In the genomic region with DNA sequence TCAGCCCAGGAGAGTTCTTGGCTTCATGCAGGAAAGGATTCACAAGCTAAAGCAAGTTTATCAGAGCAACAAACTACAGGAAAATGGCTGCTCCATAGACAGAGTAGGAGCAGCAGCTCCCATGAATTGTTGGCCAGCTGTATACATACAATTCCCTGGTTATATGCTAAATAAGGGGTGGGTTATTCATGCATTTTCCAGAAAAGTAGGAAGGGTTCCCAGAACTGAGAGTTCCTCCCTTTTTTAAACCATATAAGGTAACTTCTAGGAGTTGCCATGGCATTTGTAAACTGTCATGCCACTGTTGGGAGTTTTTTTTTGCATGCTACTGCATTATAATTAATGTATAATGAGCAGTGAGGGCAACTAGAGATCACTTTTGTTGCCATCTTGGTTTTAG, we compare ENCODE assay signal across 1 cellular context.
A peak's percentile ranks its signal among the peaks of the same experiment; 100 is the strongest.
TF ChIP-seq lines count a peak whose summit lies in the region.

No MANE protein-coding gene starts in this region.

TF ChIP-seq in K562, 482 proteins besides CTCF, POLR2A, EP300 and RAD21 (continues in another document):
- TF ChIP-seq, protein P1, sequence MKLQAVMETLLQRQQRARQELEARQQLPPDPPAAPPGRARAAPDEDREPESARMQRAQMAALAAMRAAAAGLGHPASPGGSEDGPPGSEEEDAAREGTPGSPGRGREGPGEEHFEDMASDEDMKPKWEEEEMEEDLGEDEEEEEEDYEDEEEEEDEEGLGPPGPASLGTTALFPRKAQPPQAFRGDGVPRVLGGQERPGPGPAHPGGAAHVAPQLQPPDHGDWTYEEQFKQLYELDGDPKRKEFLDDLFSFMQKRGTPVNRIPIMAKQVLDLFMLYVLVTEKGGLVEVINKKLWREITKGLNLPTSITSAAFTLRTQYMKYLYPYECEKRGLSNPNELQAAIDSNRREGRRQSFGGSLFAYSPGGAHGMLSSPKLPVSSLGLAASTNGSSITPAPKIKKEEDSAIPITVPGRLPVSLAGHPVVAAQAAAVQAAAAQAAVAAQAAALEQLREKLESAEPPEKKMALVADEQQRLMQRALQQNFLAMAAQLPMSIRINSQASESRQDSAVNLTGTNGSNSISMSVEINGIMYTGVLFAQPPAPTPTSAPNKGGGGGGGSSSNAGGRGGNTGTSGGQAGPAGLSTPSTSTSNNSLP (IDR thresholded peaks at IDR 0.05; ENCODE audit: borderline replicate concordance, low read depth, low read length), result peak; percentile 44; the same call in 1 of the 2 replicates
- TF ChIP-seq ZNF436 (CRISPR knock-in tag; IDR thresholded peaks at IDR 0.05) (no peak), MEIS2 (IDR thresholded peaks at IDR 0.05; ENCODE audit: partially characterized antibody) (peak; percentile 43), U2AF2 (optimal IDR thresholded peaks at IDR 0.05; ENCODE audit: low read depth, low read length) (no peak), FOSL1 (tag; conservative IDR thresholded peaks at IDR 0.05) (peak; percentile 14; the same call in 1 of the 2 replicates), ELF2 (CRISPR knock-in tag; IDR thresholded peaks at IDR 0.05) (0 out of 2 replicates have a peak, but pooled peaks have one; percentile 17), ZNF589 (CRISPR knock-in tag; IDR thresholded peaks at IDR 0.05; ENCODE audit: low read depth) (peak; percentile 51; the same call in 1 of the 2 replicates), BRD4 (IDR thresholded peaks at IDR 0.05) (no peak), TCF7L2 (IDR thresholded peaks at IDR 0.05; ENCODE audit: low read depth, low read length) (no peak), HIVEP1 (CRISPR knock-in tag; IDR thresholded peaks at IDR 0.05) (no peak), YY1 (IDR thresholded peaks at IDR 0.05; ENCODE audit: borderline replicate concordance in 1 of 3, control insufficient read depth in 1 of 3, extremely low read depth in 1 of 3, insufficient read depth in 3 of 3, insufficient read length in 1 of 3, insufficient replicate concordance in 2 of 3, low read depth in 1 of 3, low read length in 2 of 3) (peak in 1 of 3 experiments; percentile 21), ZNF384 (IDR thresholded peaks at IDR 0.05; ENCODE audit: low read depth, low read length) (peak; percentile 68), ZNF766 (CRISPR knock-in tag; conservative IDR thresholded peaks at IDR 0.05) (peak; percentile 29; the same call in 1 of the 2 replicates), ZKSCAN8 (CRISPR knock-in tag; IDR thresholded peaks at IDR 0.05) (peak; percentile 98), KLF16 (IDR thresholded peaks at IDR 0.05) (peak; percentile 36; the same call in 1 of the 2 replicates), GABPA (tag; conservative IDR thresholded peaks at IDR 0.05; ENCODE audit: low read depth) (0 out of 2 replicates have a peak, but pooled peaks have one; percentile 16), RFX1 (IDR thresholded peaks at IDR 0.05) (peak; percentile 86), FOXJ2 (tag; IDR thresholded peaks at IDR 0.05) (peak; percentile 67; the same call in 1 of the 2 replicates), MXI1 (IDR thresholded peaks at IDR 0.05; ENCODE audit: low read depth, low read length) (0 out of 2 replicates have a peak, but pooled peaks have one; percentile 32), NFXL1 (CRISPR knock-in tag; IDR thresholded peaks at IDR 0.05) (no peak), SRF (CRISPR knock-in tag; IDR thresholded peaks at IDR 0.05) (peak; percentile 55 to 97; a peak in 3 of 4 replicates), STAT5A (IDR thresholded peaks at IDR 0.05; ENCODE audit: borderline replicate concordance, low read length) (peak; percentile 54), TAL1 (IDR thresholded peaks at IDR 0.05) (no peak)
- TF ChIP-seq, protein P2, sequence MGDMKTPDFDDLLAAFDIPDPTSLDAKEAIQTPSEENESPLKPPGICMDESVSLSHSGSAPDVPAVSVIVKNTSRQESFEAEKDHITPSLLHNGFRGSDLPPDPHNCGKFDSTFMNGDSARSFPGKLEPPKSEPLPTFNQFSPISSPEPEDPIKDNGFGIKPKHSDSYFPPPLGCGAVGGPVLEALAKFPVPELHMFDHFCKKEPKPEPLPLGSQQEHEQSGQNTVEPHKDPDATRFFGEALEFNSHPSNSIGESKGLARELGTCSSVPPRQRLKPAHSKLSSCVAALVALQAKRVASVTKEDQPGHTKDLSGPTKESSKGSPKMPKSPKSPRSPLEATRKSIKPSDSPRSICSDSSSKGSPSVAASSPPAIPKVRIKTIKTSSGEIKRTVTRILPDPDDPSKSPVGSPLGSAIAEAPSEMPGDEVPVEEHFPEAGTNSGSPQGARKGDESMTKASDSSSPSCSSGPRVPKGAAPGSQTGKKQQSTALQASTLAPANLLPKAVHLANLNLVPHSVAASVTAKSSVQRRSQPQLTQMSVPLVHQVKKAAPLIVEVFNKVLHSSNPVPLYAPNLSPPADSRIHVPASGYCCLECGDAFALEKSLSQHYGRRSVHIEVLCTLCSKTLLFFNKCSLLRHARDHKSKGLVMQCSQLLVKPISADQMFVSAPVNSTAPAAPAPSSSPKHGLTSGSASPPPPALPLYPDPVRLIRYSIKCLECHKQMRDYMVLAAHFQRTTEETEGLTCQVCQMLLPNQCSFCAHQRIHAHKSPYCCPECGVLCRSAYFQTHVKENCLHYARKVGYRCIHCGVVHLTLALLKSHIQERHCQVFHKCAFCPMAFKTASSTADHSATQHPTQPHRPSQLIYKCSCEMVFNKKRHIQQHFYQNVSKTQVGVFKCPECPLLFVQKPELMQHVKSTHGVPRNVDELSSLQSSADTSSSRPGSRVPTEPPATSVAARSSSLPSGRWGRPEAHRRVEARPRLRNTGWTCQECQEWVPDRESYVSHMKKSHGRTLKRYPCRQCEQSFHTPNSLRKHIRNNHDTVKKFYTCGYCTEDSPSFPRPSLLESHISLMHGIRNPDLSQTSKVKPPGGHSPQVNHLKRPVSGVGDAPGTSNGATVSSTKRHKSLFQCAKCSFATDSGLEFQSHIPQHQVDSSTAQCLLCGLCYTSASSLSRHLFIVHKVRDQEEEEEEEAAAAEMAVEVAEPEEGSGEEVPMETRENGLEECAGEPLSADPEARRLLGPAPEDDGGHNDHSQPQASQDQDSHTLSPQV (IDR thresholded peaks at IDR 0.05), result no peak
- TF ChIP-seq, protein P3, sequence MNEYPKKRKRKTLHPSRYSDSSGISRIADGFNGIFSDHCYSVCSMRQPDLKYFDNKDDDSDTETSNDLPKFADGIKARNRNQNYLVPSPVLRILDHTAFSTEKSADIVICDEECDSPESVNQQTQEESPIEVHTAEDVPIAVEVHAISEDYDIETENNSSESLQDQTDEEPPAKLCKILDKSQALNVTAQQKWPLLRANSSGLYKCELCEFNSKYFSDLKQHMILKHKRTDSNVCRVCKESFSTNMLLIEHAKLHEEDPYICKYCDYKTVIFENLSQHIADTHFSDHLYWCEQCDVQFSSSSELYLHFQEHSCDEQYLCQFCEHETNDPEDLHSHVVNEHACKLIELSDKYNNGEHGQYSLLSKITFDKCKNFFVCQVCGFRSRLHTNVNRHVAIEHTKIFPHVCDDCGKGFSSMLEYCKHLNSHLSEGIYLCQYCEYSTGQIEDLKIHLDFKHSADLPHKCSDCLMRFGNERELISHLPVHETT (CRISPR knock-in tag; conservative IDR thresholded peaks at IDR 0.05 in 1 of 2, IDR thresholded peaks at IDR 0.05 in 1 of 2), result no peak
- TF ChIP-seq, protein P4, sequence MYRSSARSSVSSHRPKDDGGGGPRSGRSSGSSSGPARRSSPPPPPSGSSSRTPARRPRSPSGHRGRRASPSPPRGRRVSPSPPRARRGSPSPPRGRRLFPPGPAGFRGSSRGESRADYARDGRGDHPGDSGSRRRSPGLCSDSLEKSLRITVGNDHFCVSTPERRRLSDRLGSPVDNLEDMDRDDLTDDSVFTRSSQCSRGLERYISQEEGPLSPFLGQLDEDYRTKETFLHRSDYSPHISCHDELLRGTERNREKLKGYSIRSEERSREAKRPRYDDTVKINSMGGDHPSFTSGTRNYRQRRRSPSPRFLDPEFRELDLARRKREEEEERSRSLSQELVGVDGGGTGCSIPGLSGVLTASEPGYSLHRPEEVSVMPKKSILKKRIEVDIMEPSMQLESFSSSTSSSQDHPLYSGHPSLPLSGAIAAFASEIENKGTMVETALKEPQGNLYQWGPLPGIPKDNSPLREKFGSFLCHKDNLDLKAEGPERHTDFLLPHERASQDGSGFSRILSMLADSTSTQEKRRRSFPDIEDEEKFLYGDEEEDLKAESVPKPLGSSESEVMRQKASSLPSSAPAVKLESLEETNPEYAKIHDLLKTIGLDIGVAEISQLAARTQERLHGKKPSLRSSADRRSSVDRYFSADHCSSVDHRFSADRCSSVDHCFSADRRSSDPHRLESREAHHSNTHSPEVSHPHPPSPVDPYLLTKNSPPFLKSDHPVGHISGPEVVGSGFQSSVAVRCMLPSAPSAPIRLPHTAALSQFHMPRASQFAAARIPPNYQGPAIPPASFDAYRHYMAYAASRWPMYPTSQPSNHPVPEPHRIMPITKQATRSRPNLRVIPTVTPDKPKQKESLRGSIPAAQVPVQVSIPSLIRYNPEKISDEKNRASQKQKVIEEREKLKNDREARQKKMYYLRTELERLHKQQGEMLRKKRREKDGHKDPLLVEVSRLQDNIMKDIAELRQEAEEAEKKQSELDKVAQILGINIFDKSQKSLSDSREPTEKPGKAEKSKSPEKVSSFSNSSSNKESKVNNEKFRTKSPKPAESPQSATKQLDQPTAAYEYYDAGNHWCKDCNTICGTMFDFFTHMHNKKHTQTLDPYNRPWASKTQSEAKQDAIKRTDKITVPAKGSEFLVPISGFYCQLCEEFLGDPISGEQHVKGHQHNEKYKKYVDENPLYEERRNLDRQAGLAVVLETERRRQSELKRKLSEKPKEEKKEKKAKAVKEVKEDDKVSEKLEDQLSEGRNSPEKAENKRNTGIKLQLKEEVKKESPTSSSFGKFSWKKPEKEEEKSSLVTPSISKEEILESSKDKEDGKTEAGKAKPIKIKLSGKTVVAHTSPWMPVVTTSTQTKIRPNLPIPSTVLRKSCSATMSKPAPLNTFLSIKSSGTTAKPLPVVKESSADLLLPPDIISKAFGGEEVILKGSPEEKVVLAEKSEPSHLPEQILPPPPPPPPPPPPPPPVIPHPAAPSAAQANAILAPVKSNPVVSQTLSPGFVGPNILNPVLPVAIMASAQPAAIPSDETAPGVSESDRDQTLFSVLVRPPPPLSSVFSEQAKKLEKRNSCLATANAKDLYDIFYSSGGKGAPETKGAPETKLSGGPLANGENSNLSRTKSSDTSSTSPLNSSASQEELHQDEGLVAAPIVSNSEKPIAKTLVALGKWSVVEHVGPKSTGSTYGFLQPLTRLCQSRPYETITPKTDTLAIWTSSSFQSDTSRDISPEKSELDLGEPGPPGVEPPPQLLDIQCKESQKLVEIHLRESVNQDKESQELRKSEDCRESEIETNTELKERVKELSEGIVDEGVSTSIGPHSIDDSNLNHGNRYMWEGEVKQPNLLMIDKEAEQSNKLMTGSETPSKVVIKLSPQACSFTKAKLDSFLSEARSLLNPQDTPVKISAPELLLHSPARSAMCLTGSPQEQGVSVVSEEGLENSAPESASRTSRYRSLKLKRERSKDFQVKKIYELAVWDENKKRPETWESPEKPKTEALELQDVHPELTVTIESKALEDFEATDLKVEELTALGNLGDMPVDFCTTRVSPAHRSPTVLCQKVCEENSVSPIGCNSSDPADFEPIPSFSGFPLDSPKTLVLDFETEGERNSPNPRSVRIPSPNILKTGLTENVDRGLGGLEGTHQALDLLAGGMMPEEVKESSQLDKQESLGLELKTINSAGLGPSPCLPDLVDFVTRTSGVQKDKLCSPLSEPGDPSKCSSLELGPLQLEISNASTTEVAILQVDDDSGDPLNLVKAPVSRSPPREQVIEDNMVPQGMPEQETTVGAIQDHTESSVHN (IDR thresholded peaks at IDR 0.05; ENCODE audit: borderline replicate concordance in 1 of 2, low read depth in 1 of 2), result no peak
- TF ChIP-seq, protein P5, sequence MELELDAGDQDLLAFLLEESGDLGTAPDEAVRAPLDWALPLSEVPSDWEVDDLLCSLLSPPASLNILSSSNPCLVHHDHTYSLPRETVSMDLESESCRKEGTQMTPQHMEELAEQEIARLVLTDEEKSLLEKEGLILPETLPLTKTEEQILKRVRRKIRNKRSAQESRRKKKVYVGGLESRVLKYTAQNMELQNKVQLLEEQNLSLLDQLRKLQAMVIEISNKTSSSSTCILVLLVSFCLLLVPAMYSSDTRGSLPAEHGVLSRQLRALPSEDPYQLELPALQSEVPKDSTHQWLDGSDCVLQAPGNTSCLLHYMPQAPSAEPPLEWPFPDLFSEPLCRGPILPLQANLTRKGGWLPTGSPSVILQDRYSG (tag; conservative IDR thresholded peaks at IDR 0.05; ENCODE audit: low read depth), result 0 out of 2 replicates have a peak, but pooled peaks have one; percentile 5
- TF ChIP-seq, protein P6, sequence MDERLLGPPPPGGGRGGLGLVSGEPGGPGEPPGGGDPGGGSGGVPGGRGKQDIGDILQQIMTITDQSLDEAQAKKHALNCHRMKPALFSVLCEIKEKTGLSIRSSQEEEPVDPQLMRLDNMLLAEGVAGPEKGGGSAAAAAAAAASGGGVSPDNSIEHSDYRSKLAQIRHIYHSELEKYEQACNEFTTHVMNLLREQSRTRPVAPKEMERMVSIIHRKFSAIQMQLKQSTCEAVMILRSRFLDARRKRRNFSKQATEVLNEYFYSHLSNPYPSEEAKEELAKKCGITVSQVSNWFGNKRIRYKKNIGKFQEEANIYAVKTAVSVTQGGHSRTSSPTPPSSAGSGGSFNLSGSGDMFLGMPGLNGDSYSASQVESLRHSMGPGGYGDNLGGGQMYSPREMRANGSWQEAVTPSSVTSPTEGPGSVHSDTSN (CRISPR knock-in tag; IDR thresholded peaks at IDR 0.05; ENCODE audit: low read depth), result no peak
- TF ChIP-seq, protein P6 (tag; conservative IDR thresholded peaks at IDR 0.05; ENCODE audit: low read depth), result peak; percentile 58; the same call in 1 of the 2 replicates
